Comparison of ENCODE assay signal across 8 cellular contexts in the genomic region with DNA sequence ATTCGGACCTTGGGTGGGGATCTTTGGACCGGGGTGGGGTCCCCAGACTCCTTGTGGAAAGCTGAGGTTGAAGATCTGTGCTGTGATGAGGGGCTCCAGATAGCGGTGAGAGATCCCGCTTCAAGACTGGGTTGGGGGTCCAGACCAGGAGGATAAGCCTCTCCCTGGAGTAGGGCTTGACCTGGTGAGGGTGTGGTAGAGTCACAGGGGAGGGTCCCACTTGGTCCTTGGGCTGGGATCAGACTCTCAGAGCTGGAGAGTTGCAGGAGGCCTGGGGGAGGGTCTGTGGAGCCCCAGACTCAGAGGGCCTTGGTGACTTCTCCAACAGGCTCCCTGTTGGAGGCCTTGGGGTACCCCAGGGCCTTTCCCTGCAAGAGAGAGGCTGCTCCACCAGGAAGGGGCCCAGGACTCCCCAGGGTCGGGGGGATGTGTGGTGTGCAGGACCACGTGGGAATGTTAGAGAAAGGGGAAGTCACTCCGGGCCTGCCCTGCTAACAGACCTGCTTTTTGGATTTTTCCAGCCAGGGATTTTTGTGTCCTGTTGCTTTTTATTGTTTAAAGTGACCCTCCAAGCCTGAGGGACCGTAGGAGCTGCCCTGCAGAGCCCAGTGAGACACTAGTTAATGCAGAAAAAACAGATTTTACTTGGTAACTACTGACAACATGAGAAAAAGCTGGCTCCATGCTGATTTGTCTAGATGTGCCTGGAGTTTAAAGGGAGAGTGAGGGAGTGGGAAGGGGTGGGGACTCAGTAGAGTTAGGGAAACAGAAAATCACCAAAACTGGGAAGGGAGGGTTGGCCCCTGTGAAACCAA. TPM values are rescaled to one million over a fixed set of nuclear protein-coding genes. Genes with fewer than 3 reads are reported as not detected.
A peak's percentile ranks its signal among the peaks of the same experiment; 100 is the strongest.
DNase-seq lines count a peak whose midpoint lies in the region; ATAC-seq and TF ChIP-seq lines count a peak whose summit lies in the region.

No MANE protein-coding gene starts in this region.

- DNase-seq in A673 (ENCODE audit: low spot score) (peak; percentile 59), GM12864 (ENCODE audit: low read depth) (no peak), OCI-LY7 (ENCODE audit: low spot score) (peak; percentile 72), mammary epithelial cell (no peak), kidney epithelial cell (ENCODE audit: low read depth) (no peak), spleen (no peak), NCI-H526 (lab: John Stamatoyannopoulos, UW) (no peak)

- CTCF ChIA-PET in A673 (lab: Charles Lee) = interaction anchor here (2.9 kb wide), 1 partner anchor 212 kb away, joined by 22 read pairs; no protein-coding TSS in a partner anchor
- CTCF ChIA-PET in OCI-LY7 (lab: Charles Lee; ENCODE audit: unreplicated experiment) = interaction anchor here (0.6 to 1.1 kb wide), 2 partner anchors 16 to 54 kb away, joined by 3 read pairs; no protein-coding TSS in a partner anchor
- CTCF ChIA-PET in mammary epithelial cell (lab: Charles Lee; ENCODE audit: low non-redundant PET) = interaction anchor here (0.8 kb wide), 1 partner anchor 11 kb away, joined by 8 read pairs; no protein-coding TSS in a partner anchor

- no peak for TF ChIP-seq POLR2A in spleen (IDR thresholded peaks at IDR 0.05)

- H2AFZ ChIP-seq in OCI-LY7 (ENCODE audit: low read length) (peak overlapping the region; percentile 90; the same call in 1 of the 2 replicates), mammary epithelial cell (ENCODE audit: low read depth, low read length) (peak overlapping the region; percentile 76)

- no peaks in the 10 kb centered on the region for H4K20me1 ChIP-seq in OCI-LY7 (ENCODE audit: insufficient read depth, low read length)
- H4K20me1 ChIP-seq in mammary epithelial cell (ENCODE audit: insufficient read depth, low read length) = no peaks in the 10 kb centered on the region

- H3K4me2 ChIP-seq in OCI-LY7 (ENCODE audit: low read length) (peak overlapping the region; percentile 98), mammary epithelial cell (ENCODE audit: insufficient read depth, low read depth, low read length) (peak overlapping the region; percentile 88)

- TSS peak; percentile 43 for BruUV-seq in A673 (replicated peaks; lab: Mats Ljungman, UMichigan)
- no TSS peak for BruUV-seq in OCI-LY7 (replicated peaks; lab: Mats Ljungman, UMichigan)
- BruUV-seq in mammary epithelial cell (replicated peaks; lab: Mats Ljungman, UMichigan) = no TSS peak

- no peaks in the 10 kb centered on the region for H3K27me3 ChIP-seq in A673 (replicated peaks; ENCODE audit: insufficient read depth, low read depth, low read length, poor library complexity)
- no peaks in the 10 kb centered on the region for H3K27me3 ChIP-seq in mammary epithelial cell (ENCODE audit: insufficient read depth, low read length)
- no peaks in the 10 kb centered on the region for H3K27me3 ChIP-seq in kidney epithelial cell (ENCODE audit: control insufficient read depth, insufficient read depth, low read length)
- no peaks in the 10 kb centered on the region for H3K27me3 ChIP-seq in spleen (replicated peaks in 1 of 7)

- dilution Hi-C loops in mammary epithelial cell (cut with HindIII; ENCODE audit: low sequenced_read_pairs) = no loop called here

- H3K9ac ChIP-seq in mammary epithelial cell (ENCODE audit: insufficient read depth, low read length) = peak overlapping the region; percentile 87

- H3K4me1 ChIP-seq in A673 (ENCODE audit: insufficient read depth, low read length, poor library complexity, severe bottlenecking) = peaks cover 32% of the 10 kb centered on the region
- peaks cover 29% of the 10 kb centered on the region for H3K4me1 ChIP-seq in OCI-LY7 (ENCODE audit: insufficient read depth, low read length, poor library complexity, severe bottlenecking)
- peaks cover 28% of the 10 kb centered on the region for H3K4me1 ChIP-seq in mammary epithelial cell (ENCODE audit: insufficient read depth, low read length)
- H3K4me1 ChIP-seq in spleen = peaks cover 23 to 88% (median 44%) of the 10 kb centered on the region in 6 donors

- POLR2A ChIA-PET in A673 (lab: Charles Lee; ENCODE audit: low non-redundant PET) (no interaction called here), OCI-LY7 (lab: Charles Lee) (interaction anchor here (0.7 to 1.6 kb wide), 3 partner anchors 41 to 168 kb away, joined by 3 to 4 read pairs (median 3); no protein-coding TSS in a partner anchor)

- intact Hi-C loops in A673 (cut with micrococcal nuclease; ENCODE audit: unreplicated experiment) = no loop called here
- intact Hi-C loops in OCI-LY7 (cut with micrococcal nuclease; ENCODE audit: unreplicated experiment) = loop anchor here (2.0 kb wide), 1 partner anchor 55 kb away; no protein-coding TSS in a partner anchor
- intact Hi-C loops in mammary epithelial cell (cut with micrococcal nuclease) = loop anchor here (5.0 kb wide), 2 partner anchors 50 to 90 kb away; a partner anchor contains a TSS
- intact Hi-C loops in spleen (cut with DNase I; ENCODE audit: low total_unique reads) = no loop called here

- peaks cover 32% of the 10 kb centered on the region for H3K79me2 ChIP-seq in OCI-LY7 (ENCODE audit: insufficient read depth, low read depth, low read length)
- H3K79me2 ChIP-seq in mammary epithelial cell (ENCODE audit: insufficient read depth, low read length) = peaks cover 65% of the 10 kb centered on the region

- H3K27ac ChIP-seq in A673 (ENCODE audit: low read depth, low read length, poor library complexity, severe bottlenecking) (peak overlapping the region; percentile 98), OCI-LY7 (ENCODE audit: low read depth, low read length, poor library complexity, severe bottlenecking) (peak overlapping the region; percentile 66), mammary epithelial cell (ENCODE audit: insufficient read depth, low read depth, low read length) (peak overlapping the region; percentile 80), spleen (peak overlapping the region; percentile 76 to 95 (median 90))

- in situ Hi-C loops in mammary epithelial cell (cut with MboI; ENCODE audit: low sequenced_read_pairs in 2 of 2) = no loop called here

- no peaks in the 10 kb centered on the region for H3K36me3 ChIP-seq in A673 (ENCODE audit: insufficient read depth, low read length, poor library complexity, severe bottlenecking)
- peaks cover 12% of the 10 kb centered on the region for H3K36me3 ChIP-seq in OCI-LY7 (ENCODE audit: insufficient read depth, low read length)
- H3K36me3 ChIP-seq in mammary epithelial cell (ENCODE audit: insufficient read depth, low read length) = no peaks in the 10 kb centered on the region
- no peaks in the 10 kb centered on the region for H3K36me3 ChIP-seq in kidney epithelial cell (ENCODE audit: control insufficient read depth, insufficient read depth, low read length)
- H3K36me3 ChIP-seq in spleen = peaks cover 0 to 6% (median 0%) of the 10 kb centered on the region in 6 donors

- TF ChIP-seq CTCF in A673 (conservative IDR thresholded peaks at IDR 0.05; ENCODE audit: low read depth, low read length) (no peak), GM12864 (IDR thresholded peaks at IDR 0.05; ENCODE audit: low read depth, low read length, missing control alignments) (no peak), OCI-LY7 (conservative IDR thresholded peaks at IDR 0.05; ENCODE audit: low read length) (no peak), mammary epithelial cell (conservative IDR thresholded peaks at IDR 0.05 in 1 of 2, IDR thresholded peaks at IDR 0.05 in 1 of 2; ENCODE audit: extremely low read depth in 1 of 2, insufficient read depth in 1 of 2, low read depth in 1 of 2, low read length in 2 of 2) (no peak), kidney epithelial cell (IDR thresholded peaks at IDR 0.05; ENCODE audit: insufficient read depth, low read length, poor library complexity, severe bottlenecking) (no peak), spleen (IDR thresholded peaks at IDR 0.05 in 8 of 11, conservative IDR thresholded peaks at IDR 0.05 in 3 of 11) (no peak)

- peak overlapping the region; percentile 81 for H3K4me3 ChIP-seq in A673 (ENCODE audit: low read depth, low read length, poor library complexity, severe bottlenecking)
- peak overlapping the region; percentile 69 for H3K4me3 ChIP-seq in GM12864 (ENCODE audit: low read depth, low read length)
- peak overlapping the region; percentile 95 for H3K4me3 ChIP-seq in OCI-LY7 (ENCODE audit: low read depth, low read length, poor library complexity, severe bottlenecking)
- peak overlapping the region; percentile 64 to 71 (median 70) for H3K4me3 ChIP-seq in mammary epithelial cell (replicated peaks in 1 of 3; ENCODE audit: insufficient read depth in 1 of 3, low read depth in 2 of 3, low read length in 3 of 3)
- peak overlapping the region; percentile 60 for H3K4me3 ChIP-seq in kidney epithelial cell (ENCODE audit: low read depth, low read length)
- peak overlapping the region; percentile 64 to 81 (median 74) for H3K4me3 ChIP-seq in spleen

- WGBS in mammary epithelial cell (ENCODE audit: low coverage, missing lambda C conversion rate) = 5% methylated on average over 6 of the region's 8 CpGs
- WGBS in spleen, 5 donors = 0 to 5% (median 3%) methylated on average over 7 to 8 of the region's 8 CpGs

- H3K9me3 ChIP-seq in A673 (ENCODE audit: low read depth, low read length, poor library complexity, severe bottlenecking) = no peaks in the 10 kb centered on the region
- H3K9me3 ChIP-seq in OCI-LY7 (ENCODE audit: low read length) = no peaks in the 10 kb centered on the region
- H3K9me3 ChIP-seq in mammary epithelial cell (replicated peaks; ENCODE audit: insufficient read depth, low read length) = no peaks in the 10 kb centered on the region
- no peaks in the 10 kb centered on the region for H3K9me3 ChIP-seq in spleen

- no peak for ATAC-seq in HG03439 (IDR thresholded peaks at IDR 0.05; ENCODE audit: unreplicated experiment)

- no peaks in the 10 kb centered on the region for H3K9me2 ChIP-seq in OCI-LY7 (ENCODE audit: insufficient read depth, low read length)

RNA-seq across cellular contexts. Expression of a gene that starts 0.7 kb away (rescaled TPM):
- 25.2 and 32.6 TPM in 2 replicates for total RNA-seq in A673 (2021)
- 24.1 and 28.9 TPM in 2 replicates for total RNA-seq in OCI-LY7 (2014; rRNA removed; shearing (Covaris generic))
- 23.5 and 24.7 TPM in 2 replicates for total RNA-seq in OCI-LY7 (2022)
- 10 to 100 TPM; 13.2 to 22.1 TPM for total RNA-seq in mammary epithelial cell
- 21.2 TPM for polyA plus RNA-seq in mammary epithelial cell
- polyA minus RNA-seq in mammary epithelial cell = 13.9 TPM
- total RNA-seq in kidney epithelial cell = 30.0 and 50.4 TPM in 2 replicates
- total RNA-seq in spleen = 10 to 100 TPM; 21.6 to 44.8 (median 34.9) TPM
- 10 to 100 TPM; 23.3 to 45.9 (median 45.0) TPM for polyA plus RNA-seq in spleen

RNA-seq across cellular contexts. Expression of a gene that starts 0.7 kb away (rescaled TPM):
- 87.8 and 98.6 TPM in 2 replicates for total RNA-seq in A673 (2021)
- 102 and 112 TPM in 2 replicates for total RNA-seq in OCI-LY7 (2014; rRNA removed; shearing (Covaris generic))
- 89.5 and 90.8 TPM in 2 replicates for total RNA-seq in OCI-LY7 (2022)
- total RNA-seq in mammary epithelial cell = 100 to 1,000 TPM; 180 to 193 TPM
- polyA plus RNA-seq in mammary epithelial cell = 362 TPM
- 84.3 TPM for polyA minus RNA-seq in mammary epithelial cell
- 371 and 403 TPM in 2 replicates for total RNA-seq in kidney epithelial cell
- 100 to 1,000 TPM in 5 of 7 donors, 10 to 100 TPM in 2; 86.4 to 216 (median 116) TPM for total RNA-seq in spleen
- 10 to 100 TPM; 63.5 to 98.0 (median 86.1) TPM for polyA plus RNA-seq in spleen

Comparison
In these comparisons a context has a peak if more than half of its experiments do, and no peak if none do; other contexts are left out.
1. DNase-seq: peak in A673 (single experiment) and OCI-LY7 (single experiment); none in GM12864 (single experiment), mammary epithelial cell (single experiment), kidney epithelial cell (single experiment), spleen (single experiment) and NCI-H526 (0 of 2).
2. intact Hi-C loops: an anchor here in OCI-LY7 (2.0 kb wide) and mammary epithelial cell (5.0 kb wide); none called in A673 and spleen.
3. Peak in every context shown above with its lines, with median percentiles within 50 percentile points of each other: H3K27ac ChIP-seq and H3K4me3 ChIP-seq.